ENCODE assay signal across 2 cellular contexts in the genomic region with DNA sequence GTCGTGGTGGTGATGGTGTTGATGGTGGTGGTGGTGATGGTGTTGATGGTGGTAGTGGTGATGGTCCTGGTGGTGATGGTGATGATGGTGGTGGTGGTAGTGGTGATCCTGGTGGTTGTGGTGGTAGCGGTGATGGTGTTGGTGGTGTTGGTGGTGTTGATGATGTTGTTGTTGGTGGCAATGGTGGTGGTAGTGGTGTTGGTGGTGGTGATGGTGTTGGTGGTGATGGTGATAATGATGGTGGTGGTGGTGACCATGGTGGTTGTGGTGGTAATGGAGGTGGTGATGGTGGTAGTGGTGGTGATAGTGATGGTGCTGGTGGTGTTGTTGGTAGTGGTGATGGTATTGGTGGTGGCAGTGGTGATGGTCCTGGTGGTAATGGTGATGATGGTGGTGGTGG.
A peak's percentile ranks its signal among the peaks of the same experiment; 100 is the strongest.
TF ChIP-seq lines count a peak whose summit lies in the region.

No MANE protein-coding gene starts in this region.

TF ChIP-seq in HepG2, 621 proteins besides CTCF, POLR2A, EP300 and RAD21:
- TF ChIP-seq TCF12 (IDR thresholded peaks at IDR 0.05) (no peak), TCF12 (CRISPR knock-in tag; IDR thresholded peaks at IDR 0.05) (no peak), SRSF1 (optimal IDR thresholded peaks at IDR 0.05; ENCODE audit: low read depth, low read length) (no peak), AKAP8 (CRISPR knock-in tag; IDR thresholded peaks at IDR 0.05) (no peak), TCF7L2 (IDR thresholded peaks at IDR 0.05; ENCODE audit: low read depth, low read length) (no peak), CREB1 (IDR thresholded peaks at IDR 0.05) (peak; percentile 29; the same call in 1 of the 2 replicates), CREB1 (CRISPR knock-in tag; IDR thresholded peaks at IDR 0.05) (no peak), FOXA1 (IDR thresholded peaks at IDR 0.05) (0 out of 2 replicates have a peak, but pooled peaks have one; percentile 3), FOXA1 (CRISPR knock-in tag; IDR thresholded peaks at IDR 0.05) (no peak), IRF2 (CRISPR knock-in tag; IDR thresholded peaks at IDR 0.05) (no peak), HDAC1 (CRISPR knock-in tag; IDR thresholded peaks at IDR 0.05) (no peak), PHF21A (CRISPR knock-in tag; IDR thresholded peaks at IDR 0.05) (no peak), HMG20B (CRISPR knock-in tag; conservative IDR thresholded peaks at IDR 0.05) (no peak), ASH2L (IDR thresholded peaks at IDR 0.05; ENCODE audit: insufficient read length, low read depth, low read length) (no peak), RFX3 (CRISPR knock-in tag; IDR thresholded peaks at IDR 0.05) (no peak)
- TF ChIP-seq, protein P1, sequence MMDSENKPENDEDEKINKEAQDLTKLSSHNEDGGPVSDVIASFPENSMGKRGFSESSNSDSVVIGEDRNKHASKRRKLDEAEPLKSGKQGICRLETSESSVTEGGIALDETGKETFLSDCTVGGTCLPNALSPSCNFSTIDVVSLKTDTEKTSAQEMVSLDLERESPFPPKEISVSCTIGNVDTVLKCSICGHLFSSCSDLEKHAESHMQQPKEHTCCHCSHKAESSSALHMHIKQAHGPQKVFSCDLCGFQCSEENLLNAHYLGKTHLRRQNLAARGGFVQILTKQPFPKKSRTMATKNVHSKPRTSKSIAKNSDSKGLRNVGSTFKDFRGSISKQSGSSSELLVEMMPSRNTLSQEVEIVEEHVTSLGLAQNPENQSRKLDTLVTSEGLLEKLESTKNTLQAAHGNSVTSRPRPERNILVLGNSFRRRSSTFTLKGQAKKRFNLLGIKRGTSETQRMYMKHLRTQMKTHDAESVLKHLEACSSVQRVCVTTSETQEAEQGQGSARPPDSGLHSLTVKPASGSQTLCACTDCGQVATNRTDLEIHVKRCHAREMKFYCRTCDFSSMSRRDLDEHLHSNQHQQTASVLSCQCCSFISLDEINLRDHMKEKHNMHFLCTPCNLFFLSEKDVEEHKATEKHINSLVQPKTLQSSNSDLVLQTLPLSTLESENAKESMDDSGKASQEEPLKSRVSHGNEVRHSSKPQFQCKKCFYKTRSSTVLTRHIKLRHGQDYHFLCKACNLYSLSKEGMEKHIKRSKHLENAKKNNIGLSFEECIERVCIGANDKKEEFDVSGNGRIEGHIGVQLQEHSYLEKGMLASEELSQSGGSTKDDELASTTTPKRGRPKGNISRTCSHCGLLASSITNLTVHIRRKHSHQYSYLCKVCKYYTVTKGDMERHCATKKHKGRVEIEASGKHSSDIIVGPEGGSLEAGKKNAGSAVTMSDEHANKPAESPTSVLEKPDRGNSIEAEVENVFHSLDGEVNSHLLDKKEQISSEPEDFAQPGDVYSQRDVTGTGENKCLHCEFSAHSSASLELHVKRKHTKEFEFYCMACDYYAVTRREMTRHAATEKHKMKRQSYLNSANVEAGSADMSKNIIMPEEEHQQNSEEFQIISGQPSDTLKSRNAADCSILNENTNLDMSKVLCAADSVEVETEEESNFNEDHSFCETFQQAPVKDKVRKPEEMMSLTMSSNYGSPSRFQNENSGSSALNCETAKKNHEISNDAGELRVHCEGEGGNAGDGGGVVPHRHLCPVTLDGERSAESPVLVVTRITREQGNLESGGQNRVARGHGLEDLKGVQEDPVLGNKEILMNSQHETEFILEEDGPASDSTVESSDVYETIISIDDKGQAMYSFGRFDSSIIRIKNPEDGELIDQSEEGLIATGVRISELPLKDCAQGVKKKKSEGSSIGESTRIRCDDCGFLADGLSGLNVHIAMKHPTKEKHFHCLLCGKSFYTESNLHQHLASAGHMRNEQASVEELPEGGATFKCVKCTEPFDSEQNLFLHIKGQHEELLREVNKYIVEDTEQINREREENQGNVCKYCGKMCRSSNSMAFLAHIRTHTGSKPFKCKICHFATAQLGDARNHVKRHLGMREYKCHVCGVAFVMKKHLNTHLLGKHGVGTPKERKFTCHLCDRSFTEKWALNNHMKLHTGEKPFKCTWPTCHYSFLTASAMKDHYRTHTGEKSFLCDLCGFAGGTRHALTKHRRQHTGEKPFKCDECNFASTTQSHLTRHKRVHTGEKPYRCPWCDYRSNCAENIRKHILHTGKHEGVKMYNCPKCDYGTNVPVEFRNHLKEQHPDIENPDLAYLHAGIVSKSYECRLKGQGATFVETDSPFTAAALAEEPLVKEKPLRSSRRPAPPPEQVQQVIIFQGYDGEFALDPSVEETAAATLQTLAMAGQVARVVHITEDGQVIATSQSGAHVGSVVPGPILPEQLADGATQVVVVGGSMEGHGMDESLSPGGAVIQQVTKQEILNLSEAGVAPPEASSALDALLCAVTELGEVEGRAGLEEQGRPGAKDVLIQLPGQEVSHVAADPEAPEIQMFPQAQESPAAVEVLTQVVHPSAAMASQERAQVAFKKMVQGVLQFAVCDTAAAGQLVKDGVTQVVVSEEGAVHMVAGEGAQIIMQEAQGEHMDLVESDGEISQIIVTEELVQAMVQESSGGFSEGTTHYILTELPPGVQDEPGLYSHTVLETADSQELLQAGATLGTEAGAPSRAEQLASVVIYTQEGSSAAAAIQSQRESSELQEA (CRISPR knock-in tag; IDR thresholded peaks at IDR 0.05; ENCODE audit: not compliant biosample characterization): no peak
TF ChIP-seq in HepG2: peak in this region for 2.

TF ChIP-seq in GM12878, 131 proteins besides CTCF, POLR2A, EP300 and RAD21:
- TF ChIP-seq MYC (IDR thresholded peaks at IDR 0.05; ENCODE audit: insufficient read depth, insufficient read length, insufficient replicate concordance, low read length, severe bottlenecking): no peak
- no peak for TF ChIP-seq TAF1 (IDR thresholded peaks at IDR 0.05; ENCODE audit: borderline replicate concordance, low read depth, low read length)
- TF ChIP-seq YBX1 (IDR thresholded peaks at IDR 0.05): 0 out of 2 replicates have a peak, but pooled peaks have one; percentile 55
- 0 out of 2 replicates have a peak, but pooled peaks have one; percentile 29 for TF ChIP-seq HDGF (IDR thresholded peaks at IDR 0.05)
- no peak for TF ChIP-seq RUNX3 (IDR thresholded peaks at IDR 0.05; ENCODE audit: low read length)
- no peak for TF ChIP-seq EZH2 (IDR thresholded peaks at IDR 0.05; ENCODE audit: borderline replicate concordance, control insufficient read depth, low read depth, low read length)
- TF ChIP-seq TBL1XR1 (IDR thresholded peaks at IDR 0.05; ENCODE audit: low read depth, low read length): no peak
- no peak for TF ChIP-seq SIX5 (IDR thresholded peaks at IDR 0.05; ENCODE audit: low read depth, low read length, severe bottlenecking)
- no peak for TF ChIP-seq ZNF217 (IDR thresholded peaks at IDR 0.05)
